1 cellular context compared by ENCODE assay signal in genomic region chr17:45705123-45706009, GRCh38.
A peak's percentile ranks its signal among the peaks of the same experiment; 100 is the strongest.
TF ChIP-seq lines count a peak whose summit lies in the region.

No MANE protein-coding gene starts in this region.

TF ChIP-seq in HEK293, 187 proteins besides CTCF, POLR2A, EP300 and RAD21 (continued from another document and continues in another):
- TF ChIP-seq SP7 (tag by site-specific recombination; IDR thresholded peaks at IDR 0.05) (peak; percentile 51; the same call in 1 of the 2 replicates), ZNF16 (tag by site-specific recombination; IDR thresholded peaks at IDR 0.05; ENCODE audit: low read depth) (no peak), ZNF24 (tag by site-specific recombination; IDR thresholded peaks at IDR 0.05) (no peak), ZNF248 (tag by site-specific recombination; IDR thresholded peaks at IDR 0.05) (no peak), ZNF658 (tag by site-specific recombination; IDR thresholded peaks at IDR 0.05) (no peak), ZNF404 (tag by site-specific recombination; IDR thresholded peaks at IDR 0.05) (no peak), ZBTB1 (tag by site-specific recombination; IDR thresholded peaks at IDR 0.05) (no peak), BCL11B (tag by site-specific recombination; IDR thresholded peaks at IDR 0.05; ENCODE audit: low read depth) (no peak), ZNF280C (tag by site-specific recombination; IDR thresholded peaks at IDR 0.05) (no peak), FEZF1 (tag by site-specific recombination; IDR thresholded peaks at IDR 0.05) (no peak), YY1 (tag by site-specific recombination; IDR thresholded peaks at IDR 0.05) (no peak), EGR2 (tag by site-specific recombination; IDR thresholded peaks at IDR 0.05; ENCODE audit: low read depth) (peak; percentile 94), ZNF157 (tag by site-specific recombination; IDR thresholded peaks at IDR 0.05) (no peak), HOXA7 (CRISPR knock-in tag; IDR thresholded peaks at IDR 0.05; ENCODE audit: borderline replicate concordance) (no peak), ZNF362 (tag by site-specific recombination; IDR thresholded peaks at IDR 0.05) (no peak), ZNF214 (tag by site-specific recombination; IDR thresholded peaks at IDR 0.05; ENCODE audit: borderline replicate concordance) (no peak), ZNF221 (tag by site-specific recombination; IDR thresholded peaks at IDR 0.05; ENCODE audit: borderline replicate concordance) (no peak), ZNF48 (tag by site-specific recombination; IDR thresholded peaks at IDR 0.05) (no peak), ZEB2 (tag by site-specific recombination; IDR thresholded peaks at IDR 0.05) (peak; percentile 52; the same call in 1 of the 2 replicates), YY2 (tag by site-specific recombination; IDR thresholded peaks at IDR 0.05) (no peak), ZNF302 (tag by site-specific recombination; IDR thresholded peaks at IDR 0.05; ENCODE audit: low read depth) (no peak), ZNF629 (tag by site-specific recombination; IDR thresholded peaks at IDR 0.05) (peak; percentile 57; the same call in 1 of the 2 replicates), ZSCAN16 (tag by site-specific recombination; IDR thresholded peaks at IDR 0.05) (no peak), ZNF398 (tag by site-specific recombination; IDR thresholded peaks at IDR 0.05) (peak; percentile 67; the same call in 1 of the 2 replicates), PRDM10 (tag by site-specific recombination; IDR thresholded peaks at IDR 0.05) (peak; percentile 78), OVOL3 (tag by site-specific recombination; IDR thresholded peaks at IDR 0.05) (no peak), ZNF114 (tag by site-specific recombination; IDR thresholded peaks at IDR 0.05) (no peak), MYNN (tag by site-specific recombination; IDR thresholded peaks at IDR 0.05; ENCODE audit: borderline replicate concordance) (no peak), ZNF341 (tag by site-specific recombination; IDR thresholded peaks at IDR 0.05; ENCODE audit: low read depth) (no peak), ZNF610 (tag by site-specific recombination; IDR thresholded peaks at IDR 0.05; ENCODE audit: borderline replicate concordance) (no peak), INSM2 (tag by site-specific recombination; IDR thresholded peaks at IDR 0.05) (peak; percentile 71; the same call in 1 of the 2 replicates), KLF1 (tag by site-specific recombination; IDR thresholded peaks at IDR 0.05) (peak; percentile 21; the same call in 1 of the 2 replicates), KLF7 (tag by site-specific recombination; IDR thresholded peaks at IDR 0.05; ENCODE audit: borderline replicate concordance) (no peak), ZNF175 (tag by site-specific recombination; IDR thresholded peaks at IDR 0.05) (no peak), ZBTB21 (tag by site-specific recombination; IDR thresholded peaks at IDR 0.05) (no peak), ZNF155 (tag by site-specific recombination; IDR thresholded peaks at IDR 0.05) (no peak), SP3 (tag by site-specific recombination; IDR thresholded peaks at IDR 0.05) (no peak), ZNF560 (tag by site-specific recombination; IDR thresholded peaks at IDR 0.05; ENCODE audit: borderline replicate concordance) (no peak), ZNF223 (tag by site-specific recombination; IDR thresholded peaks at IDR 0.05) (no peak), ZBTB6 (tag by site-specific recombination; IDR thresholded peaks at IDR 0.05) (no peak), ZNF335 (tag by site-specific recombination; conservative IDR thresholded peaks at IDR 0.05) (no peak), ZNF623 (tag by site-specific recombination; IDR thresholded peaks at IDR 0.05) (no peak)
- TF ChIP-seq, protein P1, sequence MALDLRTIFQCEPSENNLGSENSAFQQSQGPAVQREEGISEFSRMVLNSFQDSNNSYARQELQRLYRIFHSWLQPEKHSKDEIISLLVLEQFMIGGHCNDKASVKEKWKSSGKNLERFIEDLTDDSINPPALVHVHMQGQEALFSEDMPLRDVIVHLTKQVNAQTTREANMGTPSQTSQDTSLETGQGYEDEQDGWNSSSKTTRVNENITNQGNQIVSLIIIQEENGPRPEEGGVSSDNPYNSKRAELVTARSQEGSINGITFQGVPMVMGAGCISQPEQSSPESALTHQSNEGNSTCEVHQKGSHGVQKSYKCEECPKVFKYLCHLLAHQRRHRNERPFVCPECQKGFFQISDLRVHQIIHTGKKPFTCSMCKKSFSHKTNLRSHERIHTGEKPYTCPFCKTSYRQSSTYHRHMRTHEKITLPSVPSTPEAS (tag by site-specific recombination; IDR thresholded peaks at IDR 0.05), result no peak
- TF ChIP-seq, protein P2, sequence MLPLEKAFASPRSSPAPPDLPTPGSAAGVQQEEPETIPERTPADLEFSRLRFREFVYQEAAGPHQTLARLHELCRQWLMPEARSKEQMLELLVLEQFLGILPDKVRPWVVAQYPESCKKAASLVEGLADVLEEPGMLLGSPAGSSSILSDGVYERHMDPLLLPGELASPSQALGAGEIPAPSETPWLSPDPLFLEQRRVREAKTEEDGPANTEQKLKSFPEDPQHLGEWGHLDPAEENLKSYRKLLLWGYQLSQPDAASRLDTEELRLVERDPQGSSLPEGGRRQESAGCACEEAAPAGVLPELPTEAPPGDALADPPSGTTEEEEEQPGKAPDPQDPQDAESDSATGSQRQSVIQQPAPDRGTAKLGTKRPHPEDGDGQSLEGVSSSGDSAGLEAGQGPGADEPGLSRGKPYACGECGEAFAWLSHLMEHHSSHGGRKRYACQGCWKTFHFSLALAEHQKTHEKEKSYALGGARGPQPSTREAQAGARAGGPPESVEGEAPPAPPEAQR (tag by site-specific recombination; IDR thresholded peaks at IDR 0.05), result no peak
- TF ChIP-seq, protein P3, sequence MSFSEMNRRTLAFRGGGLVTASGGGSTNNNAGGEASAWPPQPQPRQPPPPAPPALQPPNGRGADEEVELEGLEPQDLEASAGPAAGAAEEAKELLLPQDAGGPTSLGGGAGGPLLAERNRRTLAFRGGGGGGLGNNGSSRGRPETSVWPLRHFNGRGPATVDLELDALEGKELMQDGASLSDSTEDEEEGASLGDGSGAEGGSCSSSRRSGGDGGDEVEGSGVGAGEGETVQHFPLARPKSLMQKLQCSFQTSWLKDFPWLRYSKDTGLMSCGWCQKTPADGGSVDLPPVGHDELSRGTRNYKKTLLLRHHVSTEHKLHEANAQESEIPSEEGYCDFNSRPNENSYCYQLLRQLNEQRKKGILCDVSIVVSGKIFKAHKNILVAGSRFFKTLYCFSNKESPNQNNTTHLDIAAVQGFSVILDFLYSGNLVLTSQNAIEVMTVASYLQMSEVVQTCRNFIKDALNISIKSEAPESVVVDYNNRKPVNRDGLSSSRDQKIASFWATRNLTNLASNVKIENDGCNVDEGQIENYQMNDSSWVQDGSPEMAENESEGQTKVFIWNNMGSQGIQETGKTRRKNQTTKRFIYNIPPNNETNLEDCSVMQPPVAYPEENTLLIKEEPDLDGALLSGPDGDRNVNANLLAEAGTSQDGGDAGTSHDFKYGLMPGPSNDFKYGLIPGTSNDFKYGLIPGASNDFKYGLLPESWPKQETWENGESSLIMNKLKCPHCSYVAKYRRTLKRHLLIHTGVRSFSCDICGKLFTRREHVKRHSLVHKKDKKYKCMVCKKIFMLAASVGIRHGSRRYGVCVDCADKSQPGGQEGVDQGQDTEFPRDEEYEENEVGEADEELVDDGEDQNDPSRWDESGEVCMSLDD (tag by site-specific recombination; IDR thresholded peaks at IDR 0.05), result no peak
